ENCODE assay signal across 15 cellular contexts in the genomic region with DNA sequence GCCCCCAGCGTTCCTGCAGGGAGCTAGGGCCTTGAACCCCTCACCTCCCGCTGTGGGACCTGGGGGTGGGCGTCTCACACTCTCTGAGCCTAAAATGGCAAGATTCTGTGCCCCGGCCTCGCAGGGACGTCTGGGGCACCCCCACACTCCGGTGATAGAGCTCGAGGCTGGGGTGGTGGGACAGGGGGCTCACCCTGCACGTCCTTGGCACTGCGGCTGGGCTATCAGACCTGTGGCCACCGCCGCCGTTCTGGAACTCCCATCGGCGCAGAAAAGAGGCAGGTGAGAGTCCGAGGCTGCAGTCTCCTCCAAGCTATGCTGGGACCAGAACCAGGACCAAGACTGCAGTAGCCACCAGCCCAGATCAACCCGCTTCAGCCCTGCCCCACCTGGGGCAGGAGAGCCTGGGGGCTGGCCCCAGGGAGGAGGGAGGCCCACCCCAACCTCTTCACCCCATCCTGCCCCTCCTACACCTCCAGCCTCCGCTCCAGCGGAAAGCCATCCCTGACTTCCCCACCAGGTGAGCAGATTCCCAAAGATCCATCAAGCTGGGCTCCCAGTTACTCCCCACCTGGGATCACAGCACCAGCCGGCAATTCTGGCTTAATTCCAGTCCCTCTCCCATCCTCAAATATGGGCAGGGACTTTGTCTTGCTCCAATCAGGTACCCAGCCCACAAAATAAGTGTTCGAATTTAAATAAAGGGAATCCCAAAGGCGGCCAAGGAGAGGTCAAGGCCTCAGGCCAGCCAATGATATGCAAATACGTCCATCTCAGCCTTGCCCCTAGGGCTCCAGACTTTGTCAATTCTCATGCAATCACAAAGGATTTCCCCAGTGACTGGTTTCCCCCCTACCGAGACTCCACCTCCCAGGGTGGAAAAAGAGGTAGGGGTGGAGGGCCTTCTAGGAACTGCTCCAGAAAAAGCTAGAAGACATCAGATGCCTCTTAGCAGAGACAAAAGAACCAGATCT. TPM values are rescaled to one million over a fixed set of nuclear protein-coding genes. Genes with fewer than 3 reads are reported as not detected.
DNase-seq lines count a peak whose midpoint lies in the region; ATAC-seq and TF ChIP-seq lines count a peak whose summit lies in the region.
"Had no signal": no experiment of that assay in that cellular context is flagged by ENCODE, and none has a peak within 500 bp of the region (broad histone marks: within the 10 kb centered on the region; RNA-seq: fewer than 3 reads in every experiment).

No MANE protein-coding gene starts in this region.

- POLR2A ChIA-PET in activated CD4-positive, alpha-beta memory T cell treated with anti-CD3 and anti-CD28 coated beads for 36 hours (lab: Charles Lee), result no interaction called here

- intact Hi-C loops in esophagus muscularis mucosa (cut with DNase I), result no loop called here
- intact Hi-C loops in activated CD4-positive, alpha-beta memory T cell treated with anti-CD3 and anti-CD28 coated beads for 36 hours (cut with micrococcal nuclease), result no loop called here

- H3K27ac ChIP-seq in esophagus muscularis mucosa (replicated peaks in 1 of 4) (peak overlapping the region; percentile 47 to 100 (median 63)), neural progenitor cell (no peak overlapping the region)
- H3K27ac ChIP-seq: BLaER1 treated with 17β-estradiol and CSF1 and Interleukin-3, amounts not matched to agents 10 nM and 100 nM; parathyroid adenoma had no signal

- H3K36me3 ChIP-seq in esophagus muscularis mucosa, result peaks cover 0 to 15% (median 9%) of the 10 kb centered on the region in 4 donors
- no peaks in the 10 kb centered on the region for H3K36me3 ChIP-seq in neural progenitor cell

- peaks cover 34% of the 10 kb centered on the region for H3K4me1 Mint-ChIP-seq in neural progenitor cell
- no peaks in the 10 kb centered on the region for H3K4me1 Mint-ChIP-seq in activated CD4-positive, alpha-beta memory T cell treated with anti-CD3 and anti-CD28 coated beads for 36 hours (ENCODE audit: low read depth)
- H3K4me1 Mint-ChIP-seq: IgD-negative memory B cell had no signal

- DNase-seq in AG20443 (ENCODE audit: low spot score) (peak; percentile 5), NCI-H146 treated with DMSO at 0.1 percent for 48 hours (lab: John Stamatoyannopoulos, UW; ENCODE audit: unreplicated experiment) (peak; percentile 36), esophagus muscularis mucosa (ENCODE audit: extremely low spot score) (no peak), neural progenitor cell (ENCODE audit: low spot score) (peak; percentile 50), NCI-H82 (lab: John Stamatoyannopoulos, UW) (no peak), nucleus accumbens (lab: John Stamatoyannopoulos, UW) (no peak)
- no peak for DNase-seq in activated CD4-positive, alpha-beta memory T cell treated with anti-CD3 and anti-CD28 coated beads for 36 hours
- DNase-seq: amniotic stem cell, erythroblast, NCI-H187 treated with DMSO at 0.1 percent for 48 hours, Peyer's patch had no signal

- H3K4me2 ChIP-seq in neural progenitor cell, result peak overlapping the region; percentile 20

- H3K27ac Mint-ChIP-seq in neural progenitor cell, result peak overlapping the region; percentile 48
- no peak overlapping the region for H3K27ac Mint-ChIP-seq in activated CD4-positive, alpha-beta memory T cell treated with anti-CD3 and anti-CD28 coated beads for 36 hours

- H3K9me3 ChIP-seq in esophagus muscularis mucosa (no peaks in the 10 kb centered on the region), neural progenitor cell (ENCODE audit: low read depth) (no peaks in the 10 kb centered on the region)
- H3K9me3 ChIP-seq: BLaER1 treated with 17β-estradiol and CSF1 and Interleukin-3, amounts not matched to agents 10 nM and 100 nM; Peyer's patch had no signal

- H3K36me3 Mint-ChIP-seq in neural progenitor cell, result peaks cover 29% of the 10 kb centered on the region
- no peaks in the 10 kb centered on the region for H3K36me3 Mint-ChIP-seq in activated CD4-positive, alpha-beta memory T cell treated with anti-CD3 and anti-CD28 coated beads for 36 hours
- H3K36me3 Mint-ChIP-seq: IgD-negative memory B cell had no signal

- H3F3A ChIP-seq in neural progenitor cell (ENCODE audit: low read depth), result peaks cover 12% of the 10 kb centered on the region

- H3K9me3 Mint-ChIP-seq in neural progenitor cell, result peaks cover 7% of the 10 kb centered on the region
- H3K9me3 Mint-ChIP-seq in activated CD4-positive, alpha-beta memory T cell treated with anti-CD3 and anti-CD28 coated beads for 36 hours, result no peaks in the 10 kb centered on the region
- H3K9me3 Mint-ChIP-seq: IgD-negative memory B cell had no signal

- no peak for TF ChIP-seq EP300 in esophagus muscularis mucosa (IDR thresholded peaks at IDR 0.05)

- H3K79me2 ChIP-seq in neural progenitor cell (ENCODE audit: low read depth), result no peaks in the 10 kb centered on the region

- no peak for ATAC-seq in HG02970 (IDR thresholded peaks at IDR 0.05; ENCODE audit: low FRiP score, unreplicated experiment)

- TF ChIP-seq POLR2A in esophagus muscularis mucosa (IDR thresholded peaks at IDR 0.05; ENCODE audit: low read depth), result no peak

- peak overlapping the region; percentile 50 for H3K4me3 Mint-ChIP-seq in neural progenitor cell
- H3K4me3 Mint-ChIP-seq in activated CD4-positive, alpha-beta memory T cell treated with anti-CD3 and anti-CD28 coated beads for 36 hours, result no peak overlapping the region
- H3K4me3 Mint-ChIP-seq: IgD-negative memory B cell had no signal

- no peak overlapping the region for H3K4me3 ChIP-seq in esophagus muscularis mucosa
- H3K4me3 ChIP-seq in neural progenitor cell, result no peak overlapping the region
- H3K4me3 ChIP-seq: BLaER1 treated with 17β-estradiol and CSF1 and Interleukin-3, amounts not matched to agents 10 nM and 100 nM; Peyer's patch had no signal

- no peak for TF ChIP-seq CTCF in esophagus muscularis mucosa (IDR thresholded peaks at IDR 0.05)
- TF ChIP-seq CTCF in neural progenitor cell (IDR thresholded peaks at IDR 0.05), result no peak

- H3K4me1 ChIP-seq in esophagus muscularis mucosa (peaks cover 27 to 87% (median 78%) of the 10 kb centered on the region in 4 donors), neural progenitor cell (peaks cover 10% of the 10 kb centered on the region)
- H3K4me1 ChIP-seq: parathyroid adenoma had no signal

- H4K20me1 ChIP-seq in neural progenitor cell (ENCODE audit: low read depth), result peaks cover 75% of the 10 kb centered on the region

- H2AFZ ChIP-seq in neural progenitor cell (replicated peaks), result no peak overlapping the region
- H2AFZ ChIP-seq: parathyroid adenoma had no signal

- CTCF ChIA-PET in activated CD4-positive, alpha-beta memory T cell treated with anti-CD3 and anti-CD28 coated beads for 36 hours (lab: Charles Lee), result no interaction called here

- no peaks in the 10 kb centered on the region for H3K27me3 ChIP-seq in esophagus muscularis mucosa
- peaks cover 57% of the 10 kb centered on the region for H3K27me3 ChIP-seq in neural progenitor cell
- H3K27me3 ChIP-seq: Peyer's patch had no signal

- H3K9ac ChIP-seq in neural progenitor cell, result no peak overlapping the region
- H3K9ac ChIP-seq: BLaER1 treated with 17β-estradiol and CSF1 and Interleukin-3, amounts not matched to agents 10 nM and 100 nM; parathyroid adenoma had no signal

- peaks cover 8% of the 10 kb centered on the region for H3K27me3 Mint-ChIP-seq in neural progenitor cell (ENCODE audit: insufficient read depth, low read depth)
- H3K27me3 Mint-ChIP-seq in activated CD4-positive, alpha-beta memory T cell treated with anti-CD3 and anti-CD28 coated beads for 36 hours, result peaks cover 10% of the 10 kb centered on the region

- 66% methylated on average over 24 of the region's 24 CpGs for WGBS in esophagus muscularis mucosa

RNA-seq across cellular contexts. Expression of gene TNRC18, which starts 16.4 kb away (rescaled TPM):
- total RNA-seq in esophagus muscularis mucosa (100 to 1,000 TPM; 101 to 277 (median 166) TPM), neural progenitor cell (ENCODE audit: low replicate concordance) (16.1 and 27.2 TPM in 2 replicates)
- total RNA-seq in activated CD4-positive, alpha-beta memory T cell treated with anti-CD3 and anti-CD28 coated beads for 36 hours, result 10 to 100 TPM; 37.3 to 40.4 TPM

Comparison
In these comparisons a context has a peak if more than half of its experiments do, and no peak if none do; other contexts are left out.
1. DNase-seq: peak in AG20443 (single experiment), NCI-H146 treated with DMSO at 0.1 percent for 48 hours (single experiment) and neural progenitor cell (single experiment); none in esophagus muscularis mucosa (single experiment), activated CD4-positive, alpha-beta memory T cell treated with anti-CD3 and anti-CD28 coated beads for 36 hours (single experiment), NCI-H82 (single experiment) and nucleus accumbens (0 of 56).